In genomic region chr9:4141201-4141750, GRCh38 we compare ENCODE assay signal across 24 cellular contexts.
DNase-seq lines count a peak whose midpoint lies in the region; ATAC-seq and TF ChIP-seq lines count a peak whose summit lies in the region.
"Had no signal": no experiment of that assay in that cellular context is flagged by ENCODE, and none has a peak within 500 bp of the region (broad histone marks: within the 10 kb centered on the region; RNA-seq: fewer than 3 reads in every experiment).

No MANE protein-coding gene starts in this region.

- H3K4me1 ChIP-seq in mammary epithelial cell (ENCODE audit: insufficient read depth, low read length) (peaks cover 50% of the 10 kb centered on the region), breast epithelium (no peaks in the 10 kb centered on the region), Panc1 (ENCODE audit: control insufficient read depth, insufficient read depth, low read length) (no peaks in the 10 kb centered on the region; the same call in 1 of the 2 replicates)
- H3K4me1 ChIP-seq: BE2C had no signal

- no peaks in the 10 kb centered on the region for H3K9me3 ChIP-seq in mammary epithelial cell (replicated peaks; ENCODE audit: insufficient read depth, low read length)
- H3K9me3 ChIP-seq in breast epithelium, result no peaks in the 10 kb centered on the region
- no peaks in the 10 kb centered on the region for H3K9me3 ChIP-seq in Panc1 (ENCODE audit: control insufficient read depth, insufficient read depth, low read depth, low read length)
- H3K9me3 ChIP-seq: BE2C, esophagus squamous epithelium, gastroesophageal sphincter, thoracic aorta had no signal

- POLR2A ChIA-PET in Panc1 (lab: Charles Lee), result no interaction called here

- H3K36me3 ChIP-seq in mammary epithelial cell (ENCODE audit: insufficient read depth, low read length), result no peaks in the 10 kb centered on the region
- no peaks in the 10 kb centered on the region for H3K36me3 ChIP-seq in breast epithelium
- no peaks in the 10 kb centered on the region for H3K36me3 ChIP-seq in Panc1 (ENCODE audit: control insufficient read depth, insufficient read depth, low read length)
- H3K36me3 ChIP-seq: BE2C, esophagus squamous epithelium, gastroesophageal sphincter, thoracic aorta had no signal

- dilution Hi-C loops in mammary epithelial cell (cut with HindIII; ENCODE audit: low sequenced_read_pairs), result no loop called here

- in situ Hi-C loops in mammary epithelial cell (cut with MboI; ENCODE audit: low sequenced_read_pairs in 2 of 2), result no loop called here
- in situ Hi-C loops in Panc1 (cut with HindIII; ENCODE audit: low pct_unique_long_range_greater_than_20kb, low sequenced_read_pairs), result no loop called here

- intact Hi-C loops in mammary epithelial cell (cut with micrococcal nuclease), result no loop called here
- intact Hi-C loops in breast epithelium (cut with DNase I; ENCODE audit: low total_unique reads), result no loop called here
- intact Hi-C loops in Panc1 (cut with micrococcal nuclease; ENCODE audit: unreplicated experiment), result loop anchor here (10.0 kb wide), 1 partner anchor 154 kb away; no protein-coding TSS in a partner anchor

- H3K27ac ChIP-seq in mammary epithelial cell (ENCODE audit: insufficient read depth, low read depth, low read length), result no peak overlapping the region
- H3K27ac ChIP-seq in breast epithelium, result no peak overlapping the region
- peak overlapping the region; percentile 51; the same call in 1 of the 2 replicates for H3K27ac ChIP-seq in Panc1 (ENCODE audit: low read length)
- H3K27ac ChIP-seq: 22Rv1, esophagus squamous epithelium, gastroesophageal sphincter, skin epidermis, thoracic aorta, VCaP had no signal

- H3K27me3 ChIP-seq in mammary epithelial cell (ENCODE audit: insufficient read depth, low read length) (no peaks in the 10 kb centered on the region), breast epithelium (no peaks in the 10 kb centered on the region), Panc1 (ENCODE audit: control insufficient read depth, insufficient read depth, low read length) (no peaks in the 10 kb centered on the region)
- H3K27me3 ChIP-seq: esophagus squamous epithelium, gastroesophageal sphincter had no signal

- no peak overlapping the region for H3K4me2 ChIP-seq in mammary epithelial cell (ENCODE audit: insufficient read depth, low read depth, low read length)

- no peaks in the 10 kb centered on the region for H3K79me2 ChIP-seq in mammary epithelial cell (ENCODE audit: insufficient read depth, low read length)

- CTCF ChIA-PET in mammary epithelial cell (lab: Charles Lee; ENCODE audit: low non-redundant PET), result no interaction called here
- CTCF ChIA-PET in Panc1 (lab: Charles Lee), result no interaction called here

- H3K4me3 ChIP-seq in mammary epithelial cell (replicated peaks in 1 of 3; ENCODE audit: insufficient read depth in 1 of 3, low read depth in 2 of 3, low read length in 3 of 3), result no peak overlapping the region
- no peak overlapping the region for H3K4me3 ChIP-seq in breast epithelium
- H3K4me3 ChIP-seq in Panc1 (ENCODE audit: low read depth in 2 of 2, low read length in 2 of 2), result no peak overlapping the region
- no peak overlapping the region for H3K4me3 ChIP-seq in foreskin fibroblast (ENCODE audit: low read depth in 1 of 2, low read length in 2 of 2)
- H3K4me3 ChIP-seq: esophagus squamous epithelium, gastroesophageal sphincter, skin epidermis, thoracic aorta had no signal

- no CpG with 5 or more reads among the region's 1 CpG for WGBS in mammary epithelial cell (ENCODE audit: low coverage, missing lambda C conversion rate)

- TF ChIP-seq POLR2A in breast epithelium (IDR thresholded peaks at IDR 0.05), result no peak

- TF ChIP-seq CTCF in mammary epithelial cell (conservative IDR thresholded peaks at IDR 0.05 in 1 of 2, IDR thresholded peaks at IDR 0.05 in 1 of 2; ENCODE audit: extremely low read depth in 1 of 2, insufficient read depth in 1 of 2, low read depth in 1 of 2, low read length in 2 of 2), result no peak
- no peak for TF ChIP-seq CTCF in breast epithelium (IDR thresholded peaks at IDR 0.05)
- TF ChIP-seq CTCF in Panc1 (IDR thresholded peaks at IDR 0.05), result no peak
- no peak for TF ChIP-seq CTCF in foreskin fibroblast (IDR thresholded peaks at IDR 0.05; ENCODE audit: low read depth, low read length)

- peak overlapping the region; percentile 48 for H2AFZ ChIP-seq in mammary epithelial cell (ENCODE audit: low read depth, low read length)

- H3K9ac ChIP-seq in mammary epithelial cell (ENCODE audit: insufficient read depth, low read length), result no peak overlapping the region

- BruUV-seq in mammary epithelial cell (replicated peaks; lab: Mats Ljungman, UMichigan) (no TSS peak), Panc1 (replicated peaks; lab: Mats Ljungman, UMichigan) (no TSS peak)

- DNase-seq in mammary epithelial cell, result no peak
- DNase-seq in breast epithelium (ENCODE audit: low spot score in 2 of 2), result no peak
- no peak for DNase-seq in Panc1 (ENCODE audit: low read depth, low spot score)
- DNase-seq in foreskin fibroblast, result peak; percentile 30 to 56
- no peak for DNase-seq in NOMO-1 treated with dmso at 0.1 percent for 144 hours (lab: John Stamatoyannopoulos, UW; ENCODE audit: unreplicated experiment)
- DNase-seq in DMS53 (lab: John Stamatoyannopoulos, UW), result no peak
- DNase-seq in NOMO-1 treated with DMSO at 0.1 percent for 48 hours (lab: John Stamatoyannopoulos, UW; ENCODE audit: unreplicated experiment), result no peak
- DNase-seq: activated CD4-positive, alpha-beta T cell treated with anti-CD3 and anti-CD28 coated beads for 4 hours; activated T-cell treated with anti-CD3 and anti-CD28 coated beads, Interleukin-2, amount 50 U/mL, for 1 hour; BE2C; DMS79 treated with DMSO at 0.1 percent for 48 hours; esophagus squamous epithelium; hypothalamus; midbrain; naive thymus-derived CD4-positive, alpha-beta T cell; NCI-H1048; NCI-H1694; Right ventricle myocardium superior had no signal

- ATAC-seq in Panc1, result 0 out of 2 replicates have a peak, but pooled peaks have one; percentile 13
- no peak for ATAC-seq in GM19023 (IDR thresholded peaks at IDR 0.05; ENCODE audit: unreplicated experiment)
- ATAC-seq: gastroesophageal sphincter; naive thymus-derived CD4-positive, alpha-beta T cell had no signal

- H4K20me1 ChIP-seq in mammary epithelial cell (ENCODE audit: insufficient read depth, low read length), result no peaks in the 10 kb centered on the region

Comparison
In these comparisons a context has a peak if more than half of its experiments do, and no peak if none do; other contexts are left out.
1. DNase-seq: peak in foreskin fibroblast (2 of 2); none in mammary epithelial cell (single experiment), breast epithelium (0 of 2), Panc1 (single experiment), NOMO-1 treated with dmso at 0.1 percent for 144 hours (single experiment), DMS53 (single experiment) and NOMO-1 treated with DMSO at 0.1 percent for 48 hours (single experiment).